24 cellular contexts compared by ENCODE assay signal in the genomic region with DNA sequence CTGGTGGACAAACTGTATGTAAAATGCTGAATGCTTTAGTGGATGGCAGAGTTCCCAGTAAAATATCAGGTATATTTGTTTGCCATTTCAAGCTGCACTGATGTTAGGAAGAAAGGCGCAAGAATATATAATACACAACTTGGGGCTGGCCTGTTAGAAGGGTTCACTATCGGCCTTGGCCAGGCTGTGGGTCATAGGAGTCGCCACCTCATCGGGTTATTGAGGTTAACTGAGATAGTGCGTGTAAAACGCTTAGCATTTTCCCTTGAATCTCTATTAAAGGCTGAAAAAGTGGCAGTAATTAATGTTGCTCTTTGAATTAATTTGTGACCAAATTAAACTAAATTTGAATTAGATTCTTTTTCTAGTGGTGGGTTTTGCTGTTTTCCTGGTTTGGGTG. TPM values are rescaled to one million over a fixed set of nuclear protein-coding genes. Genes with fewer than 3 reads are reported as not detected.
DNase-seq lines count a peak whose midpoint lies in the region; ATAC-seq and TF ChIP-seq lines count a peak whose summit lies in the region.
"Had no signal": no experiment of that assay in that cellular context is flagged by ENCODE, and none has a peak within 500 bp of the region (broad histone marks: within the 10 kb centered on the region; RNA-seq: fewer than 3 reads in every experiment).

No MANE protein-coding gene starts in this region.

- H3K27me3 Mint-ChIP-seq in activated T-cell treated with anti-CD3 and anti-CD28 coated beads, Interleukin-2, amount 50 U/mL, for 72 hours (ENCODE audit: low read depth), result no peaks in the 10 kb centered on the region
- H3K27me3 Mint-ChIP-seq in IgD-negative memory B cell, result no peaks in the 10 kb centered on the region
- H3K27me3 Mint-ChIP-seq in activated naive CD8-positive, alpha-beta T cell treated with anti-CD3 and anti-CD28 coated beads for 36 hours, result no peaks in the 10 kb centered on the region
- H3K27me3 Mint-ChIP-seq: activated CD4-positive, alpha-beta T cell treated with anti-CD3 and anti-CD28 coated beads, Interleukin-2, amount 10 ng/mL, durations not matched to agents 7 days and 5 days; activated naive CD4-positive, alpha-beta T cell treated with anti-CD3 and anti-CD28 coated beads, Interleukin-2, amount 10 ng/mL, durations not matched to agents 7 days and 5 days had no signal

- no peak for TF ChIP-seq CTCF in psoas muscle (IDR thresholded peaks at IDR 0.05)

- DNase-seq in activated T-cell treated with anti-CD3 and anti-CD28 coated beads, Interleukin-2, amount 50 U/mL, for 72 hours, result no peak
- no peak for DNase-seq in activated T-cell treated with anti-CD3 and anti-CD28 coated beads, Interleukin-2, amount 50 U/mL, for 1 hour
- no peak for DNase-seq in activated naive CD8-positive, alpha-beta T cell treated with anti-CD3 and anti-CD28 coated beads for 36 hours
- DNase-seq in psoas muscle (no peak), NCI-H2081 treated with DMSO at 0.1 percent for 48 hours (lab: John Stamatoyannopoulos, UW) (no peak), pons (ENCODE audit: low spot score) (no peak)
- DNase-seq: activated CD4-positive, alpha-beta T cell treated with anti-CD3 and anti-CD28 coated beads, Interleukin-2, amount 10 ng/mL, durations not matched to agents 7 days and 5 days; activated naive CD4-positive, alpha-beta T cell treated with anti-CD3 and anti-CD28 coated beads, Interleukin-2, amount 10 ng/mL, durations not matched to agents 7 days and 5 days; DND-41; HCEC 1CT; hippocampal formation; mammary epithelial cell; NCI-H1436 treated with DMSO at 0.1 percent for 48 hours; NCI-H82; stimulated activated CD4-positive, alpha-beta T cell treated with anti-CD3 and anti-CD28 coated beads, Interleukin-2, amount 100 ng/mL, for 48 hours; upper lobe of right lung had no signal

- H3K36me3 Mint-ChIP-seq in activated T-cell treated with anti-CD3 and anti-CD28 coated beads, Interleukin-2, amount 50 U/mL, for 72 hours (ENCODE audit: insufficient read depth in 2 of 2), result peaks cover 0 to 7% of the 10 kb centered on the region in 2 donors
- peaks cover 3% of the 10 kb centered on the region for H3K36me3 Mint-ChIP-seq in IgD-negative memory B cell
- H3K36me3 Mint-ChIP-seq in activated naive CD8-positive, alpha-beta T cell treated with anti-CD3 and anti-CD28 coated beads for 36 hours, result peaks cover 15% of the 10 kb centered on the region

- peak overlapping the region; percentile 23 for H3K27ac Mint-ChIP-seq in activated T-cell treated with anti-CD3 and anti-CD28 coated beads, Interleukin-2, amount 50 U/mL, for 72 hours
- H3K27ac Mint-ChIP-seq in IgD-negative memory B cell, result peak overlapping the region in 2 of 3 donors; percentile 22 to 54
- H3K27ac Mint-ChIP-seq in activated naive CD8-positive, alpha-beta T cell treated with anti-CD3 and anti-CD28 coated beads for 36 hours, result peak overlapping the region; percentile 52
- H3K27ac Mint-ChIP-seq: activated CD4-positive, alpha-beta T cell treated with anti-CD3 and anti-CD28 coated beads, Interleukin-2, amount 10 ng/mL, durations not matched to agents 7 days and 5 days; activated naive CD4-positive, alpha-beta T cell treated with anti-CD3 and anti-CD28 coated beads, Interleukin-2, amount 10 ng/mL, durations not matched to agents 7 days and 5 days had no signal

- no peaks in the 10 kb centered on the region for H3K36me3 ChIP-seq in psoas muscle (ENCODE audit: insufficient read depth in 1 of 2, low read depth in 1 of 2)
- H3K36me3 ChIP-seq: upper lobe of right lung had no signal

- no peaks in the 10 kb centered on the region for H3K9me3 Mint-ChIP-seq in activated T-cell treated with anti-CD3 and anti-CD28 coated beads, Interleukin-2, amount 50 U/mL, for 72 hours
- H3K9me3 Mint-ChIP-seq in IgD-negative memory B cell, result no peaks in the 10 kb centered on the region
- no peaks in the 10 kb centered on the region for H3K9me3 Mint-ChIP-seq in activated naive CD8-positive, alpha-beta T cell treated with anti-CD3 and anti-CD28 coated beads for 36 hours
- H3K9me3 Mint-ChIP-seq: activated CD4-positive, alpha-beta T cell treated with anti-CD3 and anti-CD28 coated beads, Interleukin-2, amount 10 ng/mL, durations not matched to agents 7 days and 5 days; activated naive CD4-positive, alpha-beta T cell treated with anti-CD3 and anti-CD28 coated beads, Interleukin-2, amount 10 ng/mL, durations not matched to agents 7 days and 5 days had no signal

- peaks cover 92% of the 10 kb centered on the region for H3K4me1 Mint-ChIP-seq in activated T-cell treated with anti-CD3 and anti-CD28 coated beads, Interleukin-2, amount 50 U/mL, for 72 hours (ENCODE audit: low read depth)
- H3K4me1 Mint-ChIP-seq in IgD-negative memory B cell, result peaks cover 20 to 47% (median 39%) of the 10 kb centered on the region in 3 donors
- H3K4me1 Mint-ChIP-seq in activated naive CD8-positive, alpha-beta T cell treated with anti-CD3 and anti-CD28 coated beads for 36 hours, result peaks cover 81% of the 10 kb centered on the region

- no peak overlapping the region for H3K4me3 ChIP-seq in psoas muscle
- H3K4me3 ChIP-seq: A549, BLaER1, upper lobe of right lung had no signal

- H3K27me3 ChIP-seq in psoas muscle (ENCODE audit: insufficient read depth in 3 of 3, low read length in 2 of 3), result no peaks in the 10 kb centered on the region
- H3K27me3 ChIP-seq: BLaER1, upper lobe of right lung had no signal

- WGBS in psoas muscle, 3 donors, result 89 to 97% (median 91%) methylated on average over 6 of the region's 6 CpGs

- no peak overlapping the region for H3K4me3 Mint-ChIP-seq in activated T-cell treated with anti-CD3 and anti-CD28 coated beads, Interleukin-2, amount 50 U/mL, for 72 hours
- H3K4me3 Mint-ChIP-seq in IgD-negative memory B cell, result peak overlapping the region in 1 of 4 donors; percentile 74
- H3K4me3 Mint-ChIP-seq in activated naive CD8-positive, alpha-beta T cell treated with anti-CD3 and anti-CD28 coated beads for 36 hours, result no peak overlapping the region
- H3K4me3 Mint-ChIP-seq: activated CD4-positive, alpha-beta T cell treated with anti-CD3 and anti-CD28 coated beads, Interleukin-2, amount 10 ng/mL, durations not matched to agents 7 days and 5 days; activated naive CD4-positive, alpha-beta T cell treated with anti-CD3 and anti-CD28 coated beads, Interleukin-2, amount 10 ng/mL, durations not matched to agents 7 days and 5 days had no signal

- ATAC-seq in activated T-cell treated with anti-CD3 and anti-CD28 coated beads, Interleukin-2, amount 50 U/mL, for 72 hours (replicated peaks in 1 of 2), result no peak
- no peak for ATAC-seq in psoas muscle
- no peak for ATAC-seq in GM19397 (IDR thresholded peaks at IDR 0.05; ENCODE audit: unreplicated experiment)
- ATAC-seq: A549, upper lobe of right lung had no signal

- H3K4me1 ChIP-seq in psoas muscle, result peaks cover 48% of the 10 kb centered on the region
- H3K4me1 ChIP-seq: A549 had no signal

- intact Hi-C loops in psoas muscle (cut with DNase I), result no loop called here

- no peaks in the 10 kb centered on the region for H3K9me3 ChIP-seq in psoas muscle
- H3K9me3 ChIP-seq: A549, BLaER1, upper lobe of right lung had no signal

- peak overlapping the region; percentile 31 for H3K27ac ChIP-seq in psoas muscle
- H3K27ac ChIP-seq: A549, BLaER1, upper lobe of right lung had no signal

RNA-seq across cellular contexts. Expression of gene FAM118A, which starts 5.1 kb away (rescaled TPM):
- 100 to 1,000 TPM in 1 of 2 donors, 10 to 100 TPM in 1; 50.1 to 130 TPM for total RNA-seq in activated T-cell treated with anti-CD3 and anti-CD28 coated beads, Interleukin-2, amount 50 U/mL, for 72 hours
- polyA plus RNA-seq in IgD-negative memory B cell (24.0 TPM), psoas muscle (10 to 100 TPM in 2 of 3 donors, 1 to 10 TPM in 1; 5.8 to 18.8 (median 15.6) TPM)
- 10 to 100 TPM; 25.4 to 26.4 TPM for total RNA-seq in activated naive CD8-positive, alpha-beta T cell treated with anti-CD3 and anti-CD28 coated beads for 36 hours
- total RNA-seq in psoas muscle, result 10 to 100 TPM; 14.2 to 25.5 (median 16.6) TPM

RNA-seq across cellular contexts. Expression of gene UPK3A, which starts 30.0 kb away (rescaled TPM):
- not detected for total RNA-seq in activated T-cell treated with anti-CD3 and anti-CD28 coated beads, Interleukin-2, amount 50 U/mL, for 72 hours
- polyA plus RNA-seq in IgD-negative memory B cell (1.5 TPM), psoas muscle (10 to 100 TPM in 1 of 3 donors, 1 to 10 TPM in 1, under 1 TPM in 1; 0.93 to 11.7 (median 5.0) TPM)
- total RNA-seq in activated naive CD8-positive, alpha-beta T cell treated with anti-CD3 and anti-CD28 coated beads for 36 hours, result not detected
- total RNA-seq in psoas muscle, result 1 to 10 TPM; 1.1 to 3.9 (median 2.1) TPM
- total RNA-seq: activated CD4-positive, alpha-beta T cell treated with anti-CD3 and anti-CD28 coated beads, Interleukin-2, amount 10 ng/mL, durations not matched to agents 7 days and 5 days; M059J; mammary epithelial cell; RPMI7951; skeletal muscle tissue; upper lobe of right lung had no signal
- polyA plus RNA-seq: A549, keratinocyte, mammary epithelial cell had no signal
